Comparison of ENCODE assay signal across 3 cellular contexts in genomic region chr5:171789353-171789752, GRCh38.
TF ChIP-seq lines count a peak whose summit lies in the region.

No MANE protein-coding gene starts in this region.

TF ChIP-seq in HEK293, 187 proteins besides CTCF, POLR2A, EP300 and RAD21:
- TF ChIP-seq ZNF394 (tag by site-specific recombination; IDR thresholded peaks at IDR 0.05; ENCODE audit: borderline replicate concordance) (no peak), ZNF366 (tag by site-specific recombination; conservative IDR thresholded peaks at IDR 0.05) (no peak), ZNF510 (tag by site-specific recombination; IDR thresholded peaks at IDR 0.05; ENCODE audit: insufficient replicate concordance) (no peak), ZFP3 (tag by site-specific recombination; IDR thresholded peaks at IDR 0.05; ENCODE audit: low read depth) (no peak), ZNF843 (tag by site-specific recombination; IDR thresholded peaks at IDR 0.05) (no peak), SCRT2 (tag by site-specific recombination; IDR thresholded peaks at IDR 0.05) (0 out of 2 replicates have a peak, but pooled peaks have one; percentile 33), ZNF302 (tag by site-specific recombination; IDR thresholded peaks at IDR 0.05; ENCODE audit: low read depth) (no peak), ZNF433 (tag by site-specific recombination; IDR thresholded peaks at IDR 0.05; ENCODE audit: low read depth) (no peak)

TF ChIP-seq in IMR-90, 13 proteins besides CTCF, POLR2A, EP300 and RAD21:
- peak; percentile 75 for TF ChIP-seq CEBPB (IDR thresholded peaks at IDR 0.05; ENCODE audit: low read depth, low read length)
- TF ChIP-seq BHLHE40 (IDR thresholded peaks at IDR 0.05; ENCODE audit: low read depth, low read length), result no peak

TF ChIP-seq in H1, 55 proteins besides CTCF, POLR2A, EP300 and RAD21:
- no peak for TF ChIP-seq MAX (IDR thresholded peaks at IDR 0.05)
- TF ChIP-seq CEBPB (IDR thresholded peaks at IDR 0.05; ENCODE audit: low read depth, low read length), result peak; percentile 11; the same call in 1 of the 2 replicates
